In genomic region chr16:75946058-75946457, GRCh38 we compare ENCODE assay signal across 31 cellular contexts.
"Had no signal": no experiment of that assay in that cellular context is flagged by ENCODE, and none has a peak within 500 bp of the region (broad histone marks: within the 10 kb centered on the region; RNA-seq: fewer than 3 reads in every experiment).

No MANE protein-coding gene starts in this region.

- H3K27ac ChIP-seq: heart right ventricle, left lung, lower lobe of right lung, neural progenitor cell, neutrophil, prostate gland, sigmoid colon, testis, thyroid gland, transverse colon, upper lobe of left lung, vagina had no signal

- H3K27me3 ChIP-seq: left lung, neutrophil, sigmoid colon, testis, thyroid gland, transverse colon, upper lobe of left lung, vagina had no signal

- H3K4me1 ChIP-seq: heart right ventricle, left lung, lower lobe of right lung, prostate gland, sigmoid colon, testis, thyroid gland, upper lobe of left lung, vagina had no signal

- H3K9me3 Mint-ChIP-seq: nephron progenitor cell; neural progenitor cell; stimulated activated memory B cell treated with anti-CD40 and anti-IgM and Interleukin-4, amounts not matched to agents 10 μg/mL and 1 μg/mL and 100 μg/mL, for 72 hours; stimulated activated naive CD8-positive, alpha-beta T cell treated with anti-CD3 and anti-CD28 coated beads, Interleukin-15, amount 100 ng/mL, for 72 hours had no signal

- H3K36me3 ChIP-seq: heart right ventricle, left lung, lower lobe of right lung, neural progenitor cell, neutrophil, prostate gland, sigmoid colon, thyroid gland, transverse colon, upper lobe of left lung, vagina had no signal

- H3K27me3 Mint-ChIP-seq: stimulated activated memory B cell treated with anti-CD40 and anti-IgM and Interleukin-4, amounts not matched to agents 10 μg/mL and 1 μg/mL and 100 μg/mL, for 72 hours; stimulated activated naive CD8-positive, alpha-beta T cell treated with anti-CD3 and anti-CD28 coated beads, Interleukin-15, amount 100 ng/mL, for 72 hours had no signal

- DNase-seq: heart right ventricle; hippocampal formation; kidney glomerular epithelial cell; left cardiac atrium; left lung; lower lobe of right lung; mammary epithelial cell; mesenchymal stem cell; naive thymus-derived CD8-positive, alpha-beta T cell; nephron progenitor cell; occipital lobe; retina; right cardiac atrium; sigmoid colon; stimulated activated CD4-positive, alpha-beta T cell treated with anti-CD3 and anti-CD28 coated beads, Interleukin-1b, Interleukin-23, amount 100 ng/mL, for 48 hours; stimulated activated CD4-positive, alpha-beta T cell treated with anti-CD3 and anti-CD28 coated beads, Interleukin-2, amount 100 ng/mL, for 48 hours; stimulated activated CD4-positive, alpha-beta T cell treated with anti-CD3 and anti-CD28 coated beads, Interleukin-4, amount 100 ng/mL, for 4 hours; stimulated activated CD8-positive, alpha-beta memory T cell treated with anti-CD3 and anti-CD28 coated beads, Interleukin-4, amount 100 ng/mL, for 48 hours; stimulated activated naive CD4-positive, alpha-beta T cell treated with Interleukin-2 at 50 U/mL for 16 hours; stimulated activated naive CD8-positive, alpha-beta T cell treated with anti-CD3 and anti-CD28 coated beads, Interleukin-15, amount 100 ng/mL, for 72 hours; testis; thyroid gland; transverse colon; upper lobe of left lung had no signal

- H3K36me3 Mint-ChIP-seq: naive thymus-derived CD8-positive, alpha-beta T cell; neural progenitor cell; stimulated activated memory B cell treated with anti-CD40 and anti-IgM and Interleukin-4, amounts not matched to agents 10 μg/mL and 1 μg/mL and 100 μg/mL, for 72 hours had no signal

- H3K9me3 ChIP-seq: left lung, lower lobe of right lung, neutrophil, prostate gland, sigmoid colon, testis, thyroid gland, transverse colon, upper lobe of left lung, vagina had no signal

- H3K27ac Mint-ChIP-seq: naive thymus-derived CD8-positive, alpha-beta T cell; nephron progenitor cell; neural progenitor cell; stimulated activated memory B cell treated with anti-CD40 and anti-IgM and Interleukin-4, amounts not matched to agents 10 μg/mL and 1 μg/mL and 100 μg/mL, for 72 hours; stimulated activated naive CD8-positive, alpha-beta T cell treated with anti-CD3 and anti-CD28 coated beads, Interleukin-15, amount 100 ng/mL, for 72 hours had no signal

- H3K4me3 ChIP-seq: heart right ventricle, left lung, lower lobe of right lung, neural progenitor cell, prostate gland, sigmoid colon, smooth muscle cell, testis, thyroid gland, transverse colon, upper lobe of left lung, vagina had no signal

- ATAC-seq: heart right ventricle; left cardiac atrium; left lung; lower lobe of right lung; naive thymus-derived CD8-positive, alpha-beta T cell; right cardiac atrium; stimulated activated memory B cell treated with anti-CD40 and anti-IgM and Interleukin-4, amounts not matched to agents 10 μg/mL and 1 μg/mL and 100 μg/mL, for 72 hours; stimulated activated naive CD8-positive, alpha-beta T cell treated with anti-CD3 and anti-CD28 coated beads, Interleukin-15, amount 100 ng/mL, for 72 hours had no signal

- H3K4me1 Mint-ChIP-seq: naive thymus-derived CD8-positive, alpha-beta T cell; neural progenitor cell; stimulated activated memory B cell treated with anti-CD40 and anti-IgM and Interleukin-4, amounts not matched to agents 10 μg/mL and 1 μg/mL and 100 μg/mL, for 72 hours; stimulated activated naive CD8-positive, alpha-beta T cell treated with anti-CD3 and anti-CD28 coated beads, Interleukin-15, amount 100 ng/mL, for 72 hours had no signal

- FAIRE-seq: keratinocyte had no signal

- H3K4me3 Mint-ChIP-seq: naive thymus-derived CD8-positive, alpha-beta T cell; nephron progenitor cell; neural progenitor cell; stimulated activated memory B cell treated with anti-CD40 and anti-IgM and Interleukin-4, amounts not matched to agents 10 μg/mL and 1 μg/mL and 100 μg/mL, for 72 hours; stimulated activated naive CD8-positive, alpha-beta T cell treated with anti-CD3 and anti-CD28 coated beads, Interleukin-15, amount 100 ng/mL, for 72 hours had no signal

- H3K9ac ChIP-seq: neural progenitor cell had no signal
